ENCODE assay signal across 8 cellular contexts in genomic region chr2:63049291-63050185, GRCh38. TPM values are rescaled to one million over a fixed set of nuclear protein-coding genes. Genes with fewer than 3 reads are reported as not detected.
DNase-seq lines count a peak whose midpoint lies in the region; ATAC-seq and TF ChIP-seq lines count a peak whose summit lies in the region.

No MANE protein-coding gene starts in this region.

- H3K36me3 ChIP-seq in esophagus muscularis mucosa, result peaks cover 9 to 34% (median 25%) of the 10 kb centered on the region in 4 donors

- peak overlapping the region; percentile 54 to 62 (median 58) for H3K4me3 ChIP-seq in esophagus muscularis mucosa

- peaks cover 53% of the 10 kb centered on the region for H3K27me3 Mint-ChIP-seq in activated naive CD4-positive, alpha-beta T cell treated with anti-CD3 and anti-CD28 coated beads, Interleukin-2, amount 50 U/mL, for 24 hours

- no peak overlapping the region for H3K27ac Mint-ChIP-seq in activated naive CD4-positive, alpha-beta T cell treated with anti-CD3 and anti-CD28 coated beads, Interleukin-2, amount 50 U/mL, for 24 hours

- peaks cover 56% of the 10 kb centered on the region for H3K4me1 Mint-ChIP-seq in activated naive CD4-positive, alpha-beta T cell treated with anti-CD3 and anti-CD28 coated beads, Interleukin-2, amount 50 U/mL, for 24 hours

- WGBS in esophagus muscularis mucosa, result 8% methylated on average over 41 of the region's 46 CpGs

- TF ChIP-seq CTCF in esophagus muscularis mucosa (IDR thresholded peaks at IDR 0.05), result no peak

- no peak for DNase-seq in activated naive CD4-positive, alpha-beta T cell treated with anti-CD3 and anti-CD28 coated beads, Interleukin-2, amount 50 U/mL, for 16 hours
- no peak for DNase-seq in esophagus muscularis mucosa (ENCODE audit: extremely low spot score)
- peak; percentile 74 for DNase-seq in retina
- DNase-seq in Ammon's horn (ENCODE audit: low spot score), result no peak
- DNase-seq in NCI-H1092 (lab: John Stamatoyannopoulos, UW), result no peak

- TF ChIP-seq POLR2A in esophagus muscularis mucosa (IDR thresholded peaks at IDR 0.05; ENCODE audit: low read depth), result no peak

- no peak overlapping the region for H3K27ac ChIP-seq in esophagus muscularis mucosa (replicated peaks in 1 of 4)

- intact Hi-C loops in esophagus muscularis mucosa (cut with DNase I), result no loop called here

- peaks cover 12% of the 10 kb centered on the region for H3K36me3 Mint-ChIP-seq in activated naive CD4-positive, alpha-beta T cell treated with anti-CD3 and anti-CD28 coated beads, Interleukin-2, amount 50 U/mL, for 24 hours

- peaks cover 0 to 7% (median 0%) of the 10 kb centered on the region in 4 donors for H3K9me3 ChIP-seq in esophagus muscularis mucosa

- H3K27me3 ChIP-seq in esophagus muscularis mucosa, result peaks cover 0 to 91% (median 55%) of the 10 kb centered on the region in 4 donors

- ATAC-seq in SK-N-SH treated with all-trans-retinoic acid at 6 μM for 48 hours (peak; percentile 25), HG02870 (IDR thresholded peaks at IDR 0.05; ENCODE audit: unreplicated experiment) (no peak)

- H3K4me1 ChIP-seq in esophagus muscularis mucosa, result peaks cover 51 to 58% (median 54%) of the 10 kb centered on the region in 4 donors

- peak overlapping the region; percentile 90 for H3K4me3 Mint-ChIP-seq in activated naive CD4-positive, alpha-beta T cell treated with anti-CD3 and anti-CD28 coated beads, Interleukin-2, amount 50 U/mL, for 24 hours

- no peaks in the 10 kb centered on the region for H3K9me3 Mint-ChIP-seq in activated naive CD4-positive, alpha-beta T cell treated with anti-CD3 and anti-CD28 coated beads, Interleukin-2, amount 50 U/mL, for 24 hours

- TF ChIP-seq EP300 in esophagus muscularis mucosa (IDR thresholded peaks at IDR 0.05), result no peak

TF ChIP-seq in SK-N-SH treated with all-trans-retinoic acid at 6 μM for 48 hours, 23 proteins besides CTCF, POLR2A, EP300 and RAD21:
- TF ChIP-seq ZFP3 (CRISPR knock-in tag; IDR thresholded peaks at IDR 0.05) (peak; percentile 85), TOX (CRISPR knock-in tag; IDR thresholded peaks at IDR 0.05; ENCODE audit: borderline replicate concordance) (no peak), ARNTL (CRISPR knock-in tag; IDR thresholded peaks at IDR 0.05; ENCODE audit: borderline replicate concordance, low read depth) (no peak)

RNA-seq across cellular contexts. Expression of gene OTX1, which starts 1.1 kb away (rescaled TPM):
- total RNA-seq in esophagus muscularis mucosa, result under 1 TPM in 1 of 4 donors, not detected in 3; 0.26 TPM
